ENCODE assay signal across 27 cellular contexts in the genomic region with DNA sequence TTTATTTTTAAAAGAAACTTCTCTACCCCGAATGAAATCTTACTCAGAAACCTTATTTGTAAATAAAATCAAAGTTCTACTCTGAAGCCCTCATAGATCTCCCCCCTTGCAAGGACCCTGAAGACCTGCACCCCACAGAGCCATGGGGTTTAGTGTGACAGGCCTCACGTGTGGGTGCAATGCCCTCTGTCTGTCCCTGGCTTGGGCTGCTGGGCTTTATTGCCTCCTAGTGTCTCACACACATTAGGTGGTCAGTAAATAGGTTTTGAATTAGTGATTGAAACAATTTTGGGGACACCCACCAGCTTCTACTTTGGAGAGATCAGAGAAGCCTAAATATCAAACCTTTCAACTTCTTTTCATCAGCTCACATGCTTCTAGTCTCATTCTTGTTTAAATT.
"Had no signal": no experiment of that assay in that cellular context is flagged by ENCODE, and none has a peak within 500 bp of the region (broad histone marks: within the 10 kb centered on the region; RNA-seq: fewer than 3 reads in every experiment).

No MANE protein-coding gene starts in this region.

- H3K4me3 Mint-ChIP-seq: activated CD4-positive, alpha-beta memory T cell treated with anti-CD3 and anti-CD28 coated beads for 36 hours; activated CD4-positive, alpha-beta T cell treated with anti-CD3 and anti-CD28 coated beads for 36 hours; activated CD4-positive, alpha-beta T cell treated with anti-CD3 and anti-CD28 coated beads, Interleukin-2, amount 10 ng/mL, durations not matched to agents 24 days and 14 days; activated CD8-positive, alpha-beta memory T cell treated with anti-CD3 and anti-CD28 coated beads, Interleukin-2, amount 10 ng/mL, durations not matched to agents 7 days and 5 days; activated CD8-positive, alpha-beta T cell treated with anti-CD3 and anti-CD28 coated beads, Interleukin-2, amount 10 ng/mL, durations not matched to agents 7 days and 5 days; activated naive CD4-positive, alpha-beta T cell treated with anti-CD3 and anti-CD28 coated beads, Interleukin-2, amount 10 ng/mL, durations not matched to agents 7 days and 5 days; activated naive CD8-positive, alpha-beta T cell treated with anti-CD3 and anti-CD28 coated beads, Interleukin-2, amount 10 ng/mL, durations not matched to agents 7 days and 5 days; activated T-helper 1 cell treated with anti-CD3 and anti-CD28 coated beads, Interleukin-12 subunit alpha, Interleukin-12 subunit beta, Interleukin-2, Interleukin-4 antibody, amounts not matched to agents 30 ng/mL and 10 ng/mL and 1 ng/mL, durations not matched to agents 14 hours and 24 hours and 36 hours; brain; effector memory CD8-positive, alpha-beta T cell had no signal

- DNase-seq: activated CD4-positive, alpha-beta memory T cell treated with anti-CD3 and anti-CD28 coated beads for 36 hours; activated CD4-positive, alpha-beta T cell treated with anti-CD3 and anti-CD28 coated beads for 36 hours; activated CD4-positive, alpha-beta T cell treated with anti-CD3 and anti-CD28 coated beads, Interleukin-2, amount 10 ng/mL, durations not matched to agents 24 days and 14 days; activated CD4-positive, CD25-positive, alpha-beta regulatory T cell; activated CD4-positive, CD25-positive, alpha-beta regulatory T cell treated with anti-CD3 and anti-CD28 coated beads, Interleukin-2, amount 50 U/mL, for 72 hours; activated CD8-positive, alpha-beta memory T cell treated with anti-CD3 and anti-CD28 coated beads, Interleukin-2, amount 10 ng/mL, durations not matched to agents 7 days and 5 days; activated CD8-positive, alpha-beta memory T cell treated with anti-CD3 and anti-CD28 coated beads, Interleukin-2, amount 50 U/mL, for 4 hours; activated CD8-positive, alpha-beta T cell treated with anti-CD3 and anti-CD28 coated beads, Interleukin-2, amount 10 ng/mL, durations not matched to agents 7 days and 5 days; activated gamma-delta T cell; activated naive CD4-positive, alpha-beta T cell; activated naive CD4-positive, alpha-beta T cell treated with anti-CD3 and anti-CD28 coated beads, Interleukin-2, amount 10 ng/mL, durations not matched to agents 7 days and 5 days; activated naive CD8-positive, alpha-beta T cell treated with anti-CD3 and anti-CD28 coated beads, Interleukin-2, amount 10 ng/mL, durations not matched to agents 7 days and 5 days; activated T-cell treated with anti-CD3 and anti-CD28 coated beads, Interleukin-2, amount 50 U/mL, for 1 hour; activated T-cell treated with anti-CD3 and anti-CD28 coated beads, Interleukin-2, amount 50 U/mL, for 48 hours; cortex of kidney; dermis blood vessel endothelial cell; effector CD4-positive, alpha-beta T cell; effector memory CD8-positive, alpha-beta T cell; erythroblast; esophagus squamous epithelium; foreskin melanocyte; head of caudate nucleus; T-helper 1 cell had no signal

- H3K27me3 Mint-ChIP-seq: activated CD4-positive, alpha-beta memory T cell treated with anti-CD3 and anti-CD28 coated beads for 36 hours; activated CD4-positive, alpha-beta T cell treated with anti-CD3 and anti-CD28 coated beads for 36 hours; activated CD4-positive, alpha-beta T cell treated with anti-CD3 and anti-CD28 coated beads, Interleukin-2, amount 10 ng/mL, durations not matched to agents 24 days and 14 days; activated CD8-positive, alpha-beta memory T cell treated with anti-CD3 and anti-CD28 coated beads, Interleukin-2, amount 10 ng/mL, durations not matched to agents 7 days and 5 days; activated naive CD4-positive, alpha-beta T cell treated with anti-CD3 and anti-CD28 coated beads, Interleukin-2, amount 10 ng/mL, durations not matched to agents 7 days and 5 days; activated naive CD8-positive, alpha-beta T cell treated with anti-CD3 and anti-CD28 coated beads, Interleukin-2, amount 10 ng/mL, durations not matched to agents 7 days and 5 days; brain; effector memory CD8-positive, alpha-beta T cell had no signal

- H3K9me3 Mint-ChIP-seq: activated CD4-positive, alpha-beta memory T cell treated with anti-CD3 and anti-CD28 coated beads for 36 hours; activated CD4-positive, alpha-beta T cell treated with anti-CD3 and anti-CD28 coated beads, Interleukin-2, amount 10 ng/mL, durations not matched to agents 24 days and 14 days; activated naive CD4-positive, alpha-beta T cell treated with anti-CD3 and anti-CD28 coated beads, Interleukin-2, amount 50 U/mL, for 72 hours; activated T-helper 1 cell treated with anti-CD3 and anti-CD28 coated beads, Interleukin-12 subunit alpha, Interleukin-12 subunit beta, Interleukin-2, Interleukin-4 antibody, amounts not matched to agents 30 ng/mL and 10 ng/mL and 1 ng/mL, durations not matched to agents 14 hours and 24 hours and 36 hours; effector memory CD8-positive, alpha-beta T cell had no signal

- ATAC-seq: activated CD4-positive, alpha-beta T cell treated with anti-CD3 and anti-CD28 coated beads for 36 hours; activated CD8-positive, alpha-beta memory T cell treated with anti-CD3 and anti-CD28 coated beads, Interleukin-2, amount 10 ng/mL, durations not matched to agents 7 days and 5 days; activated CD8-positive, alpha-beta T cell treated with anti-CD3 and anti-CD28 coated beads, Interleukin-2, amount 10 ng/mL, durations not matched to agents 7 days and 5 days; activated naive CD4-positive, alpha-beta T cell treated with anti-CD3 and anti-CD28 coated beads, Interleukin-2, amount 50 U/mL, for 72 hours; effector memory CD8-positive, alpha-beta T cell; gastroesophageal sphincter had no signal

- H3K4me1 Mint-ChIP-seq: activated CD4-positive, alpha-beta T cell treated with anti-CD3 and anti-CD28 coated beads for 36 hours; activated CD8-positive, alpha-beta memory T cell treated with anti-CD3 and anti-CD28 coated beads, Interleukin-2, amount 10 ng/mL, durations not matched to agents 7 days and 5 days; activated naive CD4-positive, alpha-beta T cell treated with anti-CD3 and anti-CD28 coated beads, Interleukin-2, amount 10 ng/mL, durations not matched to agents 7 days and 5 days; activated naive CD8-positive, alpha-beta T cell treated with anti-CD3 and anti-CD28 coated beads, Interleukin-2, amount 10 ng/mL, durations not matched to agents 7 days and 5 days; brain had no signal

- H3K27ac Mint-ChIP-seq: activated CD4-positive, alpha-beta memory T cell treated with anti-CD3 and anti-CD28 coated beads for 36 hours; activated CD4-positive, alpha-beta T cell treated with anti-CD3 and anti-CD28 coated beads for 36 hours; activated CD4-positive, alpha-beta T cell treated with anti-CD3 and anti-CD28 coated beads, Interleukin-2, amount 10 ng/mL, durations not matched to agents 24 days and 14 days; activated CD8-positive, alpha-beta memory T cell treated with anti-CD3 and anti-CD28 coated beads, Interleukin-2, amount 10 ng/mL, durations not matched to agents 7 days and 5 days; activated CD8-positive, alpha-beta T cell treated with anti-CD3 and anti-CD28 coated beads, Interleukin-2, amount 10 ng/mL, durations not matched to agents 7 days and 5 days; activated naive CD4-positive, alpha-beta T cell treated with anti-CD3 and anti-CD28 coated beads, Interleukin-2, amount 10 ng/mL, durations not matched to agents 7 days and 5 days; activated naive CD8-positive, alpha-beta T cell treated with anti-CD3 and anti-CD28 coated beads, Interleukin-2, amount 10 ng/mL, durations not matched to agents 7 days and 5 days; activated T-helper 1 cell treated with anti-CD3 and anti-CD28 coated beads, Interleukin-12 subunit alpha, Interleukin-12 subunit beta, Interleukin-2, Interleukin-4 antibody, amounts not matched to agents 30 ng/mL and 10 ng/mL and 1 ng/mL, durations not matched to agents 14 hours and 24 hours and 36 hours; brain had no signal
